ENCODE assay signal across 22 cellular contexts in the genomic region with DNA sequence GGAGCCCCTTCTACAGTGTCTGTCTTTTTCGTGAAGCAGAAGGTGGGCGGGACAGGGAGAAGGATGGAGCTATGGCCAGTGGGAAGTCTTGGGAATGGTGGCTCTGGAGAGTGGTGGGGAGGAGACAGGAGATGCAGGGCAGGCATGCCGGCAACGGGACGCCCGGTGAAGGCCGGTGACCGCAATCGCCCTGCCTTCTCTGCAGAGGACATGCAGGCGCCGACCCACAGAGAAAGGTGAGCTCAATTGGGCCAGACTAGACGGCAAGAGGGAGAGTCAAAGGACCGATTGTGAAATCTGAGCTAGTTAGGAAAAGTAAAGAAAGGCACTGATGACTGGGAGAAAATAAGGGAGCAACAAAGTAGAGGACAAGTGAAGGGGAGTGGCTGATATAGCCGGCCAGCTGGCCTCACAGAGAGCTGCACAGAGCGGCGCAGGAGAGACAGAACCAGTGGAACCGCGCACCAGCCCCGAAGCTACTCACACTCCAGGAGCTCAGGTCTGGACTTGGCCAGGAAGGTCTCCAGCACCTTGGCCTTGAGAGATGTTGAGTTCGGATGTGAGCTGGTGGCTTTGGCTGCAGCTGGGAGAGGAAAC. TPM values are rescaled to one million over a fixed set of nuclear protein-coding genes. Genes with fewer than 3 reads are reported as not detected.
DNase-seq lines count a peak whose midpoint lies in the region; ATAC-seq, FAIRE-seq and TF ChIP-seq lines count a peak whose summit lies in the region.
"Had no signal": no experiment of that assay in that cellular context is flagged by ENCODE, and none has a peak within 500 bp of the region (broad histone marks: within the 10 kb centered on the region; RNA-seq: fewer than 3 reads in every experiment).

No MANE protein-coding gene starts in this region.

- H3K27me3 ChIP-seq in astrocyte (ENCODE audit: insufficient read depth, low read length) (no peaks in the 10 kb centered on the region), psoas muscle (ENCODE audit: insufficient read depth in 3 of 3, low read length in 2 of 3) (no peaks in the 10 kb centered on the region)
- H3K27me3 ChIP-seq: BLaER1 treated with 17β-estradiol and CSF1 and Interleukin-3, amounts not matched to agents 10 nM and 100 nM; MG63 had no signal

- H2AFZ ChIP-seq in astrocyte (ENCODE audit: low read depth, low read length) = no peak overlapping the region

- no peak overlapping the region for H3K27ac ChIP-seq in astrocyte (ENCODE audit: low read depth, low read length)
- H3K27ac ChIP-seq in psoas muscle = no peak overlapping the region
- H3K27ac ChIP-seq: A549; BLaER1 treated with 17β-estradiol and CSF1 and Interleukin-3, amounts not matched to agents 10 nM and 100 nM had no signal

- TF ChIP-seq CTCF in astrocyte (IDR thresholded peaks at IDR 0.05; ENCODE audit: insufficient read depth, low read depth, low read length) = no peak
- no peak for TF ChIP-seq CTCF in nephron progenitor cell (IDR thresholded peaks at IDR 0.05)
- TF ChIP-seq CTCF in psoas muscle (IDR thresholded peaks at IDR 0.05) = no peak

- H3K79me2 ChIP-seq in astrocyte (ENCODE audit: insufficient read depth, low read length) = no peaks in the 10 kb centered on the region

- H3K36me3 ChIP-seq in astrocyte (ENCODE audit: insufficient read depth, low read length) = peaks cover 3% of the 10 kb centered on the region
- peaks cover 19 to 98% of the 10 kb centered on the region in 2 donors for H3K36me3 ChIP-seq in psoas muscle (ENCODE audit: insufficient read depth in 1 of 2, low read depth in 1 of 2)

- WGBS in psoas muscle, 3 donors = 88 to 94% (median 91%) methylated on average over 20 of the region's 20 CpGs

- no peak for FAIRE-seq in astrocyte (lab: Jason Lieb, UNC)
- FAIRE-seq: A549, GM12878, GM18507 had no signal

- H3K4me1 ChIP-seq in astrocyte (ENCODE audit: insufficient read depth, low read length) (no peaks in the 10 kb centered on the region), psoas muscle (no peaks in the 10 kb centered on the region)
- H3K4me1 ChIP-seq: BLaER1 treated with 17β-estradiol and CSF1 and Interleukin-3, amounts not matched to agents 10 nM and 100 nM had no signal

- H3K4me2 ChIP-seq in astrocyte (ENCODE audit: low read length) = no peak overlapping the region
- H3K4me2 ChIP-seq: A549; BLaER1 treated with 17β-estradiol and CSF1 and Interleukin-3, amounts not matched to agents 10 nM and 100 nM had no signal

- intact Hi-C loops in activated naive CD4-positive, alpha-beta T cell treated with anti-CD3 and anti-CD28 coated beads for 36 hours (cut with micrococcal nuclease) = no loop called here
- intact Hi-C loops in psoas muscle (cut with DNase I) = loop anchor here in 1 of 2 donors (5.0 kb wide), 1 partner anchor 42 kb away; no protein-coding TSS in a partner anchor

- H4K20me1 ChIP-seq in astrocyte (ENCODE audit: insufficient read depth, low read length) = no peaks in the 10 kb centered on the region

- no peaks in the 10 kb centered on the region for H3K9me3 Mint-ChIP-seq in activated naive CD4-positive, alpha-beta T cell treated with anti-CD3 and anti-CD28 coated beads, Interleukin-2, amount 50 U/mL, for 72 hours
- no peaks in the 10 kb centered on the region for H3K9me3 Mint-ChIP-seq in activated naive CD4-positive, alpha-beta T cell treated with anti-CD3 and anti-CD28 coated beads for 36 hours
- H3K9me3 Mint-ChIP-seq in astrocyte (ENCODE audit: unreplicated experiment) (no peaks in the 10 kb centered on the region), nephron progenitor cell (peaks cover 3% of the 10 kb centered on the region)

- H3K27me3 Mint-ChIP-seq in activated naive CD4-positive, alpha-beta T cell treated with anti-CD3 and anti-CD28 coated beads for 36 hours (ENCODE audit: low read depth) = no peaks in the 10 kb centered on the region
- no peaks in the 10 kb centered on the region for H3K27me3 Mint-ChIP-seq in astrocyte (ENCODE audit: low read depth, unreplicated experiment)
- peaks cover 2% of the 10 kb centered on the region for H3K27me3 Mint-ChIP-seq in nephron progenitor cell (ENCODE audit: low read depth, poor library complexity)

- H3K4me3 ChIP-seq in astrocyte (ENCODE audit: insufficient read depth, low read depth, low read length) = no peak overlapping the region
- no peak overlapping the region for H3K4me3 ChIP-seq in psoas muscle
- H3K4me3 ChIP-seq: A549; BLaER1 treated with 17β-estradiol and CSF1 and Interleukin-3, amounts not matched to agents 10 nM and 100 nM; GM12878; MG63 had no signal

- no peaks in the 10 kb centered on the region for H3K9me3 ChIP-seq in astrocyte (ENCODE audit: insufficient read depth, low read depth, low read length)
- no peaks in the 10 kb centered on the region for H3K9me3 ChIP-seq in psoas muscle
- H3K9me3 ChIP-seq: A549, MG63 had no signal

- H3K36me3 Mint-ChIP-seq in activated naive CD4-positive, alpha-beta T cell treated with anti-CD3 and anti-CD28 coated beads, Interleukin-2, amount 50 U/mL, for 72 hours = peaks cover 40 to 75% of the 10 kb centered on the region in 2 donors
- peaks cover 68% of the 10 kb centered on the region for H3K36me3 Mint-ChIP-seq in activated naive CD4-positive, alpha-beta T cell treated with anti-CD3 and anti-CD28 coated beads for 36 hours (ENCODE audit: low read depth)
- H3K36me3 Mint-ChIP-seq in astrocyte (ENCODE audit: low read depth, unreplicated experiment) = peaks cover 43% of the 10 kb centered on the region
- H3K36me3 Mint-ChIP-seq in nephron progenitor cell (ENCODE audit: low read depth) = peaks cover 43% of the 10 kb centered on the region

- DNase-seq in activated naive CD4-positive, alpha-beta T cell treated with anti-CD3 and anti-CD28 coated beads, Interleukin-2, amount 50 U/mL, for 72 hours (ENCODE audit: low spot score in 2 of 2) = peak in 1 of 2 donors; percentile 23
- no peak for DNase-seq in activated naive CD4-positive, alpha-beta T cell treated with anti-CD3 and anti-CD28 coated beads for 36 hours
- DNase-seq in astrocyte (ENCODE audit: low read depth) = no peak
- no peak for DNase-seq in nephron progenitor cell
- DNase-seq in psoas muscle = no peak
- DNase-seq in stimulated activated naive CD4-positive, alpha-beta T cell (lab: John Stamatoyannopoulos, UW) = no peak
- no peak for DNase-seq in A172 (ENCODE audit: low spot score)
- DNase-seq: DMS 273 treated with DMSO at 0.1 percent for 48 hours, GDM1, GOT3, Karpas-422, MG63, NCI-H1092, NCI-H146, NCI-H2081 treated with DMSO at 0.1 percent for 48 hours, NCI-H510A, NCI-H82, PC-3 had no signal

- H3K4me3 Mint-ChIP-seq in activated naive CD4-positive, alpha-beta T cell treated with anti-CD3 and anti-CD28 coated beads for 36 hours = no peak overlapping the region
- H3K4me3 Mint-ChIP-seq in astrocyte (ENCODE audit: unreplicated experiment) = no peak overlapping the region
- H3K4me3 Mint-ChIP-seq in nephron progenitor cell = peak overlapping the region; percentile 14

- peak overlapping the region; percentile 53 to 63 for H3K27ac Mint-ChIP-seq in activated naive CD4-positive, alpha-beta T cell treated with anti-CD3 and anti-CD28 coated beads, Interleukin-2, amount 50 U/mL, for 72 hours
- no peak overlapping the region for H3K27ac Mint-ChIP-seq in activated naive CD4-positive, alpha-beta T cell treated with anti-CD3 and anti-CD28 coated beads for 36 hours
- H3K27ac Mint-ChIP-seq in astrocyte (ENCODE audit: unreplicated experiment) (peak overlapping the region; percentile 29), nephron progenitor cell (peak overlapping the region; percentile 82)

- ATAC-seq in activated naive CD4-positive, alpha-beta T cell treated with anti-CD3 and anti-CD28 coated beads, Interleukin-2, amount 50 U/mL, for 72 hours = no peak
- ATAC-seq in psoas muscle = no peak
- ATAC-seq: A549, GM12878, PC-3 had no signal

- H3K9ac ChIP-seq in astrocyte (ENCODE audit: low read length) = no peak overlapping the region
- H3K9ac ChIP-seq: BLaER1 treated with 17β-estradiol and CSF1 and Interleukin-3, amounts not matched to agents 10 nM and 100 nM had no signal

- peaks cover 7% of the 10 kb centered on the region for H3K4me1 Mint-ChIP-seq in activated naive CD4-positive, alpha-beta T cell treated with anti-CD3 and anti-CD28 coated beads for 36 hours (ENCODE audit: low read depth)
- H3K4me1 Mint-ChIP-seq in astrocyte (ENCODE audit: low read depth, unreplicated experiment) (peaks cover 9% of the 10 kb centered on the region), nephron progenitor cell (peaks cover 56% of the 10 kb centered on the region)

- CTCF ChIA-PET in activated naive CD4-positive, alpha-beta T cell treated with anti-CD3 and anti-CD28 coated beads for 36 hours (lab: Charles Lee) = interaction anchor here (1.2 to 2.2 kb wide), 2 partner anchors 9 to 44 kb away, joined by 4 to 6 read pairs; no protein-coding TSS in a partner anchor

RNA-seq across cellular contexts. Expression of a gene that starts 18.9 kb away (rescaled TPM):
- total RNA-seq in activated naive CD4-positive, alpha-beta T cell treated with anti-CD3 and anti-CD28 coated beads, Interleukin-2, amount 50 U/mL, for 72 hours = 100 to 1,000 TPM; 139 to 215 TPM
- total RNA-seq in activated naive CD4-positive, alpha-beta T cell treated with anti-CD3 and anti-CD28 coated beads for 36 hours = 100 to 1,000 TPM; 157 to 161 TPM
- total RNA-seq in astrocyte (96.3 and 105 TPM in 2 replicates), psoas muscle (10 to 100 TPM; 12.4 to 20.0 (median 17.1) TPM)
- 1 to 10 TPM; 5.1 to 9.9 (median 9.2) TPM for polyA plus RNA-seq in psoas muscle
- total RNA-seq in A172 (2014; rRNA removed; shearing (Covaris generic)) = 22.0 and 27.2 TPM in 2 replicates
